Comparison of ENCODE assay signal across 17 cellular contexts in the genomic region with DNA sequence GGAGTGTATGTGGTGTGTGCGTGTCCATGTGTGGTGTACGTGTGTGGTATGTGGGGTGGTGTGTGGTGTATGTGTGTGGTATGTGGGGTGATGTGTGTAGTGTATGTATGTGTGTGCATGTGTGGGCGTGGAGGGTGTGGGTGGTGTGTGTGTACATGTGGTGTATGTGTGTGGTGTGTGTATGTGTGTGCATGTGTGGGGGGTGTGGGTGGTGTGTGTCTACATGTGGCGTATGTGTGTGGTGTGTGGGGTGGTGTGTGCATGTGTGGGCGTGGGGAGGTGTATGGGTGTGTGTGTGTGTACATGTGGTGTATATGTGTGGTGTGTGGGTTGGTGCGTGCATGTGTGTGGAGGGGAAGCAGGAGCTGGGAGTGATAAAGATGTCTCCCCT. TPM values are rescaled to one million over a fixed set of nuclear protein-coding genes. Genes with fewer than 3 reads are reported as not detected.
A peak's percentile ranks its signal among the peaks of the same experiment; 100 is the strongest.
DNase-seq lines count a peak whose midpoint lies in the region; FAIRE-seq and TF ChIP-seq lines count a peak whose summit lies in the region.
"Had no signal": no experiment of that assay in that cellular context is flagged by ENCODE, and none has a peak within 500 bp of the region (broad histone marks: within the 10 kb centered on the region; RNA-seq: fewer than 3 reads in every experiment).

No MANE protein-coding gene starts in this region.

- H3K27ac Mint-ChIP-seq in CD14-positive monocyte: peak overlapping the region; percentile 79 to 95 (median 92)
- peak overlapping the region; percentile 96 for H3K27ac Mint-ChIP-seq in astrocyte (ENCODE audit: unreplicated experiment)
- H3K27ac Mint-ChIP-seq: effector memory CD8-positive, alpha-beta T cell had no signal

- H2BK12ac ChIP-seq in neuronal stem cell (ENCODE audit: low read length): peak overlapping the region; percentile 14

- no peak for FAIRE-seq in astrocyte (lab: Jason Lieb, UNC)

- peaks cover 6% of the 10 kb centered on the region for H3K9me3 ChIP-seq in astrocyte (ENCODE audit: insufficient read depth, low read depth, low read length)
- H3K9me3 ChIP-seq in neuronal stem cell (replicated peaks in 1 of 2; ENCODE audit: control insufficient read depth in 2 of 2, insufficient read depth in 1 of 2, low read depth in 1 of 2, low read length in 2 of 2): no peaks in the 10 kb centered on the region
- H3K9me3 ChIP-seq: uterus had no signal

- no peak overlapping the region for H3K4me3 Mint-ChIP-seq in CD14-positive monocyte
- H3K4me3 Mint-ChIP-seq in astrocyte (ENCODE audit: unreplicated experiment): no peak overlapping the region
- H3K4me3 Mint-ChIP-seq: activated T-cell treated with anti-CD3 and anti-CD28 coated beads, Interleukin-2, amount 50 U/mL, for 4 hours; effector memory CD8-positive, alpha-beta T cell had no signal

- peaks cover 2% of the 10 kb centered on the region for H3K79me1 ChIP-seq in neuronal stem cell (ENCODE audit: low read depth, low read length)

- H3K36me3 ChIP-seq in astrocyte (ENCODE audit: insufficient read depth, low read length) (no peaks in the 10 kb centered on the region), neuronal stem cell (replicated peaks in 1 of 2; ENCODE audit: control insufficient read depth in 2 of 2, insufficient read depth in 2 of 2, low read length in 2 of 2) (no peaks in the 10 kb centered on the region)
- H3K36me3 ChIP-seq: MG63, stomach, uterus had no signal

- no peaks in the 10 kb centered on the region for H3K79me2 ChIP-seq in astrocyte (ENCODE audit: insufficient read depth, low read length)

- peak overlapping the region; percentile 40 for H3K14ac ChIP-seq in neuronal stem cell (ENCODE audit: low read length)

- intact Hi-C loops in CD14-positive monocyte (cut with micrococcal nuclease): loop anchor here (1.0 to 10.0 kb wide), 4 partner anchors 30 to 166 kb away; a partner anchor contains a TSS

- H3K27me3 ChIP-seq in astrocyte (ENCODE audit: insufficient read depth, low read length) (peaks cover 20% of the 10 kb centered on the region), neuronal stem cell (ENCODE audit: control insufficient read depth in 3 of 3, insufficient read depth in 3 of 3, low read depth in 1 of 3, low read length in 3 of 3) (peaks cover 0 to 5% (median 0%) of the 10 kb centered on the region in 3 experiments)
- H3K27me3 ChIP-seq: uterus had no signal

- no peak overlapping the region for H4K8ac ChIP-seq in neuronal stem cell (ENCODE audit: low read depth, low read length)

- H3K4me3 ChIP-seq in astrocyte (ENCODE audit: insufficient read depth, low read depth, low read length) (no peak overlapping the region), neuronal stem cell (ENCODE audit: low read length in 2 of 2) (peak overlapping the region in 1 of 2 donors; percentile 65)
- H3K4me3 ChIP-seq: MG63, stomach, uterus had no signal

- H3K27me3 Mint-ChIP-seq in CD14-positive monocyte (ENCODE audit: low read depth in 3 of 3): peaks cover 3 to 6% (median 5%) of the 10 kb centered on the region in 3 donors
- H3K27me3 Mint-ChIP-seq in astrocyte (ENCODE audit: low read depth, unreplicated experiment): peaks cover 15% of the 10 kb centered on the region

- H3K9ac ChIP-seq in astrocyte (ENCODE audit: low read length): peak overlapping the region; percentile 65
- peak overlapping the region; percentile 46 for H3K9ac ChIP-seq in neuronal stem cell (ENCODE audit: low read depth, low read length, poor library complexity)

- no peak overlapping the region for H2BK5ac ChIP-seq in neuronal stem cell (ENCODE audit: low read length)

- H3K18ac ChIP-seq in neuronal stem cell (ENCODE audit: low read length): no peak overlapping the region

- H3K23ac ChIP-seq in neuronal stem cell (ENCODE audit: low read depth, low read length, poor library complexity): peak overlapping the region; percentile 8

- H2AK5ac ChIP-seq in neuronal stem cell (ENCODE audit: low read depth, low read length): no peak overlapping the region

- H4K20me1 ChIP-seq in astrocyte (ENCODE audit: insufficient read depth, low read length): peaks cover 8% of the 10 kb centered on the region

- no peak overlapping the region for H2BK120ac ChIP-seq in neuronal stem cell (ENCODE audit: low read depth, low read length)

- H3K4me1 Mint-ChIP-seq in CD14-positive monocyte: peaks cover 67% of the 10 kb centered on the region
- H3K4me1 Mint-ChIP-seq in astrocyte (ENCODE audit: low read depth, unreplicated experiment): peaks cover 20% of the 10 kb centered on the region

- H3K27ac ChIP-seq in astrocyte (ENCODE audit: low read depth, low read length) (peak overlapping the region; percentile 82), neuronal stem cell (replicated peaks; ENCODE audit: low read length) (no peak overlapping the region)
- H3K27ac ChIP-seq: uterus had no signal

- 100% methylated on average over 5 of the region's 6 CpGs; no CpG with 5 or more reads in 1 of the 2 donors for WGBS in neuronal stem cell (ENCODE audit: extremely low coverage in 2 of 2, insufficient read length in 2 of 2, insufficient replicate concordance in 1 of 2), 2 donors

- H3K4me2 ChIP-seq in astrocyte (ENCODE audit: low read length) (peak overlapping the region; percentile 42), neuronal stem cell (ENCODE audit: insufficient read depth, low read length, poor library complexity, severe bottlenecking) (no peak overlapping the region)

- no peak for TF ChIP-seq CTCF in CD14-positive monocyte (IDR thresholded peaks at IDR 0.05)
- TF ChIP-seq CTCF in astrocyte (IDR thresholded peaks at IDR 0.05; ENCODE audit: insufficient read depth, low read depth, low read length): no peak

- peaks cover 0 to 15% (median 3%) of the 10 kb centered on the region in 7 donors for H3K9me3 Mint-ChIP-seq in CD14-positive monocyte
- peaks cover 8% of the 10 kb centered on the region for H3K9me3 Mint-ChIP-seq in astrocyte (ENCODE audit: unreplicated experiment)
- H3K9me3 Mint-ChIP-seq: activated T-cell treated with anti-CD3 and anti-CD28 coated beads, Interleukin-2, amount 50 U/mL, for 4 hours; effector memory CD8-positive, alpha-beta T cell had no signal

- peaks cover 6 to 7% of the 10 kb centered on the region in 2 donors for H3K36me3 Mint-ChIP-seq in CD14-positive monocyte
- peaks cover 2% of the 10 kb centered on the region for H3K36me3 Mint-ChIP-seq in astrocyte (ENCODE audit: low read depth, unreplicated experiment)

- no peak overlapping the region for H2AFZ ChIP-seq in astrocyte (ENCODE audit: low read depth, low read length)
- no peak overlapping the region for H2AFZ ChIP-seq in neuronal stem cell (ENCODE audit: low read length)

- H4K91ac ChIP-seq in neuronal stem cell (ENCODE audit: low read depth, low read length, poor library complexity): peak overlapping the region; percentile 34

- no peak overlapping the region for H3K4ac ChIP-seq in neuronal stem cell (ENCODE audit: low read length)

- H2BK15ac ChIP-seq in neuronal stem cell (ENCODE audit: low read length): no peak overlapping the region

- peaks cover 11% of the 10 kb centered on the region for H3K4me1 ChIP-seq in astrocyte (ENCODE audit: insufficient read depth, low read length)
- H3K4me1 ChIP-seq in neuronal stem cell (ENCODE audit: control insufficient read depth in 2 of 2, insufficient read depth in 1 of 2, low read depth in 1 of 2, low read length in 2 of 2): peaks cover 0 to 1% of the 10 kb centered on the region in 2 donors
- H3K4me1 ChIP-seq: uterus had no signal

- no peak for DNase-seq in CD14-positive monocyte (ENCODE audit: low spot score)
- DNase-seq in astrocyte (ENCODE audit: low read depth): no peak
- no peak for DNase-seq in neuronal stem cell (ENCODE audit: low spot score)
- DNase-seq in anterior cingulate cortex (lab: John Stamatoyannopoulos, UW): no peak
- no peak for DNase-seq in DMS153 treated with DMSO at 0.1 percent for 48 hours (lab: John Stamatoyannopoulos, UW; ENCODE audit: unreplicated experiment)
- no peak for DNase-seq in C1 segment of cervical spinal cord (lab: John Stamatoyannopoulos, UW)
- DNase-seq: activated T-cell treated with anti-CD3 and anti-CD28 coated beads, Interleukin-2, amount 50 U/mL, for 4 hours; central memory CD4-positive, alpha-beta T cell; effector memory CD8-positive, alpha-beta T cell; NCI-H187 treated with DMSO at 0.1 percent for 48 hours; stimulated activated CD4-positive, alpha-beta T cell treated with anti-CD3 and anti-CD28 coated beads, Interleukin-12 subunit alpha, Interleukin-12 subunit beta, amount 100 ng/mL, for 4 hours had no signal

RNA-seq across cellular contexts. Expression of a gene that starts 1.7 kb away (rescaled TPM):
- 100 to 1,000 TPM in 1 of 2 donors, 10 to 100 TPM in 1; 84.7 to 148 TPM for polyA plus RNA-seq in CD14-positive monocyte
- not detected in 2 replicates for total RNA-seq in astrocyte
- not detected for polyA plus RNA-seq in neuronal stem cell (2013, experiment 1 of 2)
- not detected for polyA plus RNA-seq in neuronal stem cell (2013, experiment 2 of 2)
- total RNA-seq: activated T-cell treated with anti-CD3 and anti-CD28 coated beads, Interleukin-2, amount 50 U/mL, for 4 hours; left colon; OCI-LY7; stomach; uterus had no signal
- polyA plus RNA-seq: stomach had no signal

RNA-seq across cellular contexts. Expression of a gene that starts 23.1 kb away (rescaled TPM):
- 100 to 1,000 TPM in 1 of 2 donors, 10 to 100 TPM in 1; 93.1 to 141 TPM for polyA plus RNA-seq in CD14-positive monocyte
- total RNA-seq in astrocyte: 0.27 TPM in 1 of 2 replicates, not detected in the other
- 0.03 TPM for polyA plus RNA-seq in neuronal stem cell (2013, experiment 1 of 2)
- 0.04 TPM for polyA plus RNA-seq in neuronal stem cell (2013, experiment 2 of 2)
- total RNA-seq: activated T-cell treated with anti-CD3 and anti-CD28 coated beads, Interleukin-2, amount 50 U/mL, for 4 hours; OCI-LY7 had no signal

RNA-seq across cellular contexts. Expression of a gene that starts 23.1 kb away (rescaled TPM):
- under 1 TPM; 0.41 to 0.50 TPM for polyA plus RNA-seq in CD14-positive monocyte
- not detected in 2 replicates for total RNA-seq in astrocyte
- polyA plus RNA-seq in neuronal stem cell (2013, experiment 1 of 2): not detected
- not detected for polyA plus RNA-seq in neuronal stem cell (2013, experiment 2 of 2)
- total RNA-seq: activated T-cell treated with anti-CD3 and anti-CD28 coated beads, Interleukin-2, amount 50 U/mL, for 4 hours; left colon; OCI-LY7; posterior vena cava; stomach; uterus had no signal
- polyA plus RNA-seq: stomach had no signal

RNA-seq across cellular contexts. Expression of a gene that starts 37.7 kb away (rescaled TPM):
- 100 to 1,000 TPM in 1 of 2 donors, 10 to 100 TPM in 1; 88.0 to 102 TPM for polyA plus RNA-seq in CD14-positive monocyte
- total RNA-seq in astrocyte: not detected in 2 replicates
- not detected for polyA plus RNA-seq in neuronal stem cell (2013, experiment 1 of 2)
- not detected for polyA plus RNA-seq in neuronal stem cell (2013, experiment 2 of 2)
- total RNA-seq: activated T-cell treated with anti-CD3 and anti-CD28 coated beads, Interleukin-2, amount 50 U/mL, for 4 hours; OCI-LY7; stomach had no signal

RNA-seq across cellular contexts. Expression of a gene that starts 54.5 kb away (rescaled TPM):
- polyA plus RNA-seq in CD14-positive monocyte: 100 to 1,000 TPM in 1 of 2 donors, 10 to 100 TPM in 1; 65.0 to 122 TPM
- total RNA-seq in astrocyte: not detected in 2 replicates
- not detected for polyA plus RNA-seq in neuronal stem cell (2013, experiment 1 of 2)
- polyA plus RNA-seq in neuronal stem cell (2013, experiment 2 of 2): not detected
- total RNA-seq: activated T-cell treated with anti-CD3 and anti-CD28 coated beads, Interleukin-2, amount 50 U/mL, for 4 hours; OCI-LY7 had no signal
